20 cellular contexts compared by ENCODE assay signal in genomic region chr10:91879514-91880170, GRCh38. TPM values are rescaled to one million over a fixed set of nuclear protein-coding genes. Genes with fewer than 3 reads are reported as not detected.
DNase-seq lines count a peak whose midpoint lies in the region; FAIRE-seq and TF ChIP-seq lines count a peak whose summit lies in the region.
"Had no signal": no experiment of that assay in that cellular context is flagged by ENCODE, and none has a peak within 500 bp of the region (broad histone marks: within the 10 kb centered on the region; RNA-seq: fewer than 3 reads in every experiment).

No MANE protein-coding gene starts in this region.

- H3K79me1 ChIP-seq in H9 (ENCODE audit: insufficient read depth, low read depth, low read length, poor library complexity, severe bottlenecking), result no peaks in the 10 kb centered on the region

- H3K27ac Mint-ChIP-seq in H9, result peak overlapping the region in 2 of 3 experiments; percentile 52 to 89; a peak in 4 of 7 replicates
- H3K27ac Mint-ChIP-seq: activated CD4-positive, alpha-beta memory T cell treated with anti-CD3 and anti-CD28 coated beads, Interleukin-2, amount 10 ng/mL, durations not matched to agents 7 days and 5 days; activated naive CD8-positive, alpha-beta T cell; immature natural killer cell; stimulated activated naive CD8-positive, alpha-beta T cell treated with anti-CD3 and anti-CD28 coated beads, Interleukin-15, Interleukin-2, amounts not matched to agents 100 ng/mL and 50 ng/mL, for 24 hours had no signal

- no peak overlapping the region for H4K8ac ChIP-seq in H9 (replicated peaks; ENCODE audit: insufficient read length, low read depth, low read length)

- no peaks in the 10 kb centered on the region for H3K23me2 ChIP-seq in H9 (ENCODE audit: insufficient read length, low read depth, low read length, poor library complexity, severe bottlenecking)

- H3K27me3 Mint-ChIP-seq in H9 (ENCODE audit: low read depth), result no peaks in the 10 kb centered on the region
- H3K27me3 Mint-ChIP-seq: activated naive CD8-positive, alpha-beta T cell; stimulated activated naive CD8-positive, alpha-beta T cell treated with anti-CD3 and anti-CD28 coated beads, Interleukin-15, Interleukin-2, amounts not matched to agents 100 ng/mL and 50 ng/mL, for 24 hours had no signal

- H3T11ph ChIP-seq in H9 (ENCODE audit: low read length), result no peak overlapping the region

- no peak overlapping the region for H2BK20ac ChIP-seq in H9 (ENCODE audit: low read depth, low read length, poor library complexity, severe bottlenecking)

- no peak for TF ChIP-seq POLR2A in Peyer's patch (IDR thresholded peaks at IDR 0.05)

- no peaks in the 10 kb centered on the region for H3K79me2 ChIP-seq in H9 (ENCODE audit: insufficient read depth, low read length)

- no peak overlapping the region for H3K9ac ChIP-seq in H9 (ENCODE audit: extremely low read depth, insufficient read length, low read length)

- H4K20me1 ChIP-seq in H9 (ENCODE audit: control insufficient read depth, insufficient read depth, insufficient read length), result no peaks in the 10 kb centered on the region

- no peak for FAIRE-seq in urothelium cell line (lab: Jason Lieb, UNC)
- FAIRE-seq: GM12878 had no signal

- no peak overlapping the region for H2AFZ ChIP-seq in H9 (ENCODE audit: low read length)

- no peak overlapping the region for H3K23ac ChIP-seq in H9 (ENCODE audit: insufficient read length, low read depth, low read length)

- H2AK5ac ChIP-seq in H9 (ENCODE audit: insufficient read length, low read length), result no peak overlapping the region

- peaks cover 4 to 11% (median 6%) of the 10 kb centered on the region in 3 experiments for H3K36me3 Mint-ChIP-seq in H9 (ENCODE audit: insufficient read depth in 1 of 3, low read depth in 3 of 3)
- H3K36me3 Mint-ChIP-seq: immature natural killer cell had no signal

- no peak overlapping the region for H3K14ac ChIP-seq in H9 (ENCODE audit: insufficient read depth, low read length)

- no peaks in the 10 kb centered on the region for H3K36me3 ChIP-seq in ascending aorta
- H3K36me3 ChIP-seq in mesodermal cell (ENCODE audit: control insufficient read depth, insufficient read depth, low read length), result no peaks in the 10 kb centered on the region
- H3K36me3 ChIP-seq in Peyer's patch, result no peaks in the 10 kb centered on the region
- H3K36me3 ChIP-seq: esophagus squamous epithelium had no signal

- no peak overlapping the region for H3K4me3 ChIP-seq in ascending aorta
- H3K4me3 ChIP-seq in mesodermal cell (ENCODE audit: extremely low read depth, insufficient read depth, low read length, poor library complexity, severe bottlenecking), result no peak overlapping the region
- H3K4me3 ChIP-seq in Peyer's patch, result no peak overlapping the region
- H3K4me3 ChIP-seq: esophagus squamous epithelium, GM12878 had no signal

- no peak overlapping the region for H3K18ac ChIP-seq in H9 (ENCODE audit: insufficient read length, low read depth, low read length)

- peak overlapping the region; percentile 70 for H3K27ac ChIP-seq in 22Rv1
- no peak overlapping the region for H3K27ac ChIP-seq in H9 (ENCODE audit: insufficient read length, low read depth, low read length)
- peak overlapping the region; percentile 37 to 46 for H3K27ac ChIP-seq in ascending aorta
- H3K27ac ChIP-seq in mesodermal cell (ENCODE audit: low read depth, low read length, severe bottlenecking), result peak overlapping the region; percentile 43
- no peak overlapping the region for H3K27ac ChIP-seq in Peyer's patch

- H3K4me1 ChIP-seq in H9 (ENCODE audit: insufficient read depth, low read length) (peaks cover 19% of the 10 kb centered on the region), ascending aorta (peaks cover 3 to 15% of the 10 kb centered on the region in 2 donors), mesodermal cell (ENCODE audit: control insufficient read depth, insufficient read depth, low read length, poor library complexity, severe bottlenecking) (peaks cover 20% of the 10 kb centered on the region), Peyer's patch (no peaks in the 10 kb centered on the region)

- no peak overlapping the region for H3K56ac ChIP-seq in H9 (ENCODE audit: insufficient read length, low read depth, low read length)

- no peak overlapping the region for H3K4ac ChIP-seq in H9 (ENCODE audit: low read depth, low read length)

- H4K5ac ChIP-seq in H9 (ENCODE audit: insufficient read length, low read depth, low read length), result no peak overlapping the region

- H3K9me3 Mint-ChIP-seq in H9, result peaks cover 6 to 7% of the 10 kb centered on the region in 2 experiments
- H3K9me3 Mint-ChIP-seq: activated CD4-positive, alpha-beta memory T cell treated with anti-CD3 and anti-CD28 coated beads, Interleukin-2, amount 10 ng/mL, durations not matched to agents 7 days and 5 days; nephron; stimulated activated naive CD8-positive, alpha-beta T cell treated with anti-CD3 and anti-CD28 coated beads, Interleukin-15, Interleukin-2, amounts not matched to agents 100 ng/mL and 50 ng/mL, for 24 hours had no signal

- intact Hi-C loops in ascending aorta (cut with DNase I), result loop anchor here (5.0 kb wide), 2 partner anchors 43 to 82 kb away; partner anchors contain the start of genes BTAF1 and TNKS2

- H3K27me3 ChIP-seq in H9 (ENCODE audit: insufficient read depth, low read length), result no peaks in the 10 kb centered on the region
- H3K27me3 ChIP-seq in ascending aorta, result no peaks in the 10 kb centered on the region
- no peaks in the 10 kb centered on the region for H3K27me3 ChIP-seq in Peyer's patch
- H3K27me3 ChIP-seq: esophagus squamous epithelium had no signal

- no CpG with 5 or more reads among the region's 7 CpGs for WGBS in H9 (ENCODE audit: extremely low coverage, insufficient read length, low lambda C conversion rate)
- 43 to 49% methylated on average over 5 of the region's 7 CpGs for WGBS in mesodermal cell (ENCODE audit: insufficient coverage in 2 of 2), 2 experiments

- H4K91ac ChIP-seq in H9 (ENCODE audit: insufficient read length, low read depth, low read length), result no peak overlapping the region

- H2BK12ac ChIP-seq in H9 (ENCODE audit: insufficient read length, low read depth, low read length), result no peak overlapping the region

- H2BK5ac ChIP-seq in H9 (ENCODE audit: insufficient read length, low read length), result no peak overlapping the region

- H2BK120ac ChIP-seq in H9 (ENCODE audit: low read depth, low read length, poor library complexity, severe bottlenecking), result no peak overlapping the region

- no peak for DNase-seq in H9
- DNase-seq in ascending aorta (ENCODE audit: low spot score in 2 of 2), result no peak
- DNase-seq in urothelium cell line (ENCODE audit: low spot score), result no peak
- DNase-seq in Peyer's patch, result no peak
- DNase-seq in OCI-M1 (lab: John Stamatoyannopoulos, UW), result no peak
- DNase-seq in T-helper 9 cell, result no peak
- DNase-seq: activated CD4-positive, alpha-beta memory T cell treated with anti-CD3 and anti-CD28 coated beads, Interleukin-2, amount 10 ng/mL, durations not matched to agents 7 days and 5 days; activated T-cell treated with anti-CD3 and anti-CD28 coated beads, Interleukin-2, amount 50 U/mL, for 48 hours; effector CD4-positive, alpha-beta T cell; esophagus squamous epithelium; GDM1; immature natural killer cell; NCI-H2029 treated with DMSO at 0.1 percent for 48 hours; NCI-H526 treated with DMSO at 0.1 percent for 48 hours had no signal

- no peak overlapping the region for H3K4me2 ChIP-seq in H9 (ENCODE audit: insufficient read depth, insufficient read length, low read length)

- no peak for TF ChIP-seq CTCF in 22Rv1 (IDR thresholded peaks at IDR 0.05)
- no peak for TF ChIP-seq CTCF in H9 (conservative IDR thresholded peaks at IDR 0.05)
- no peak for TF ChIP-seq CTCF in ascending aorta (IDR thresholded peaks at IDR 0.05)
- TF ChIP-seq CTCF in Peyer's patch (IDR thresholded peaks at IDR 0.05), result no peak

- H3K9me3 ChIP-seq in H9 (ENCODE audit: control insufficient read depth, low read depth, low read length) (no peaks in the 10 kb centered on the region), ascending aorta (no peaks in the 10 kb centered on the region), mesodermal cell (ENCODE audit: control insufficient read depth, low read length) (no peaks in the 10 kb centered on the region), Peyer's patch (no peaks in the 10 kb centered on the region)
- H3K9me3 ChIP-seq: esophagus squamous epithelium had no signal

- no peak overlapping the region for H2BK15ac ChIP-seq in H9 (ENCODE audit: low read depth, low read length)

- H3K4me1 Mint-ChIP-seq in H9, result peaks cover 43 to 45% of the 10 kb centered on the region in 2 experiments
- H3K4me1 Mint-ChIP-seq: activated CD4-positive, alpha-beta memory T cell treated with anti-CD3 and anti-CD28 coated beads, Interleukin-2, amount 10 ng/mL, durations not matched to agents 7 days and 5 days; immature natural killer cell had no signal

- peak overlapping the region in 1 of 2 experiments; percentile 54; a peak in 3 of 5 replicates for H3K4me3 Mint-ChIP-seq in H9
- H3K4me3 Mint-ChIP-seq: activated CD4-positive, alpha-beta memory T cell treated with anti-CD3 and anti-CD28 coated beads, Interleukin-2, amount 10 ng/mL, durations not matched to agents 7 days and 5 days; activated naive CD8-positive, alpha-beta T cell; immature natural killer cell; nephron; stimulated activated naive CD8-positive, alpha-beta T cell treated with anti-CD3 and anti-CD28 coated beads, Interleukin-15, Interleukin-2, amounts not matched to agents 100 ng/mL and 50 ng/mL, for 24 hours had no signal

RNA-seq across cellular contexts. Expression of gene FGFBP3, which starts 29.6 kb away (rescaled TPM):
- 49.0 and 49.3 TPM in 2 replicates for total RNA-seq in H9 (2021)
- total RNA-seq in ascending aorta, result 6.6 TPM
- polyA plus RNA-seq in mesodermal cell (2013, experiment 1 of 2), result 21.5 TPM
- 15.7 TPM for polyA plus RNA-seq in mesodermal cell (2013, experiment 2 of 2)
- 1 to 10 TPM in 1 of 4 donors, under 1 TPM in 1, not detected in 2; 0.53 to 1.1 TPM for total RNA-seq in Peyer's patch

RNA-seq across cellular contexts. Expression of gene BTAF1, which starts 43.9 kb away (rescaled TPM):
- 42.5 and 45.2 TPM in 2 replicates for total RNA-seq in H9 (2021)
- total RNA-seq in ascending aorta, result 19.9 TPM
- 31.8 TPM for polyA plus RNA-seq in mesodermal cell (2013, experiment 1 of 2)
- polyA plus RNA-seq in mesodermal cell (2013, experiment 2 of 2), result 33.3 TPM
- total RNA-seq in Peyer's patch, result 10 to 100 TPM; 37.0 to 60.2 (median 45.4) TPM

Comparison
In these comparisons a context has a peak if more than half of its experiments do, and no peak if none do; other contexts are left out.
1. H3K27ac ChIP-seq: peak in 22Rv1 (single experiment), ascending aorta (2 of 2) and mesodermal cell (single experiment); none in H9 (single experiment) and Peyer's patch (0 of 4).